8 cellular contexts compared by ENCODE assay signal in genomic region chr1:14778882-14779594, GRCh38.
DNase-seq lines count a peak whose midpoint lies in the region; ATAC-seq lines count a peak whose summit lies in the region.

No MANE protein-coding gene starts in this region.

- H3K4me1 ChIP-seq in adipocyte (ENCODE audit: control insufficient read depth, insufficient read depth, low read length): peaks cover 10% of the 10 kb centered on the region

- DNase-seq in activated CD4-positive, alpha-beta T cell treated with anti-CD3 and anti-CD28 coated beads for 24 hours (ENCODE audit: low read depth in 2 of 2): peak; percentile 12 to 23
- DNase-seq in activated CD4-positive, alpha-beta T cell treated with anti-CD3 and anti-CD28 coated beads, Interleukin-2, amount 50 U/mL, for 4 hours: no peak
- DNase-seq in NCI-H1105 treated with DMSO at 0.1 percent for 48 hours (lab: John Stamatoyannopoulos, UW) (peak; percentile 29), adipocyte (ENCODE audit: low read depth) (peak; percentile 38), left colon (peak in 1 of 2 donors; percentile 49), superior temporal gyrus (ENCODE audit: extremely low spot score) (peak; percentile 52)

- no peak overlapping the region for H3K4me3 ChIP-seq in adipocyte (ENCODE audit: low read length)

- intact Hi-C loops in left colon (cut with DNase I, micrococcal nuclease): no loop called here

- H3K36me3 ChIP-seq in adipocyte (ENCODE audit: control insufficient read depth, insufficient read depth, low read length, severe bottlenecking): no peaks in the 10 kb centered on the region

- no peak overlapping the region for H3K9ac ChIP-seq in adipocyte (ENCODE audit: low read length)

- ATAC-seq in left colon (peak; percentile 42), GM18868 (IDR thresholded peaks at IDR 0.05; ENCODE audit: unreplicated experiment) (no peak), GM21619 (IDR thresholded peaks at IDR 0.05; ENCODE audit: unreplicated experiment) (no peak)

- no peaks in the 10 kb centered on the region for H3K27me3 ChIP-seq in adipocyte (replicated peaks; ENCODE audit: control insufficient read depth, insufficient read depth, low read length)

- no peaks in the 10 kb centered on the region for H3K9me3 ChIP-seq in adipocyte (ENCODE audit: control insufficient read depth, low read length)

Comparison
In these comparisons a context has a peak if more than half of its experiments do, and no peak if none do; other contexts are left out.
1. DNase-seq: peak in activated CD4-positive, alpha-beta T cell treated with anti-CD3 and anti-CD28 coated beads for 24 hours (2 of 2), NCI-H1105 treated with DMSO at 0.1 percent for 48 hours (single experiment), adipocyte (single experiment) and superior temporal gyrus (single experiment); none in activated CD4-positive, alpha-beta T cell treated with anti-CD3 and anti-CD28 coated beads, Interleukin-2, amount 50 U/mL, for 4 hours (0 of 2).